Comparison of ENCODE assay signal across 17 cellular contexts in the genomic region with DNA sequence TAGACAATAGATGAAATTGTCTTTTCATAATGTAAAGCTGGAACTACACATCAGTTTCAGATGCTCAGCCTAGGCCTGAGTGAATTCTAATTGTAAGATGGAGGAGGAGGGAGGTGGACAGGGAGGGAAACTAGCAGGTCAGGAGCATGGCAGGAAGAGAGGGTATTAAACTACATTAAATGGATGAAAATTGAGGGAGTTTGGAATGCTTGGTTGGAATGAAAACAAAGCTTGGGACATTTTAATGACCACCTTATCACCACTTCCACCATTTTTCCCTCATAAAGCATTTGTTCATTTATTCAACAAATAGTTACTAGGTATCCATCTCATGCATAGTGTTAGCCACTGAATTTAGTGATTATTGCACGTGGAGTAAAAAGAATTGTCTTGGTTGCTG.
DNase-seq lines count a peak whose midpoint lies in the region; ATAC-seq, FAIRE-seq and TF ChIP-seq lines count a peak whose summit lies in the region.
"Had no signal": no experiment of that assay in that cellular context is flagged by ENCODE, and none has a peak within 500 bp of the region (broad histone marks: within the 10 kb centered on the region; RNA-seq: fewer than 3 reads in every experiment).

No MANE protein-coding gene starts in this region.

- peak overlapping the region in 3 of 4 experiments; percentile 8 to 51 (median 23); a peak in 2 of 8 replicates for H3K4me3 ChIP-seq in H1 (ENCODE audit: extremely low read depth in 1 of 4, insufficient read depth in 2 of 4, low read depth in 3 of 4, low read length in 4 of 4)
- H3K4me3 ChIP-seq: HAP-1, PC-9, SJSA1 had no signal

- TF ChIP-seq CTCF in H1 (IDR thresholded peaks at IDR 0.05; ENCODE audit: control extremely low read depth in 1 of 3, insufficient read depth in 1 of 3, low read depth in 1 of 3, low read length in 3 of 3): no peak
- TF ChIP-seq CTCF in nephron (IDR thresholded peaks at IDR 0.05; ENCODE audit: unreplicated experiment in 3 of 3): no peak

- H3K4me2 ChIP-seq in H1 (ENCODE audit: insufficient read depth in 1 of 2, low read depth in 2 of 2, low read length in 2 of 2): peak overlapping the region; percentile 27 to 62
- H3K4me2 ChIP-seq: PC-9 had no signal

- H2BK12ac ChIP-seq in H1 (ENCODE audit: low read depth, low read length): peak overlapping the region; percentile 94; the same call in 1 of the 2 replicates

- peak overlapping the region; percentile 93 for H4K5ac ChIP-seq in H1 (ENCODE audit: insufficient read length, low read depth, low read length)

- H2BK20ac ChIP-seq in H1 (ENCODE audit: low read length): peak overlapping the region; percentile 17

- H4K91ac ChIP-seq in H1 (replicated peaks; ENCODE audit: insufficient read length, low read length): peak overlapping the region; percentile 99

- no peaks in the 10 kb centered on the region for H3K9me3 Mint-ChIP-seq in nephron
- H3K9me3 Mint-ChIP-seq in activated CD4-positive, alpha-beta T cell treated with anti-CD3 and anti-CD28 coated beads for 36 hours (ENCODE audit: low read depth): no peaks in the 10 kb centered on the region

- H3K79me1 ChIP-seq in H1 (ENCODE audit: low read depth, low read length): no peaks in the 10 kb centered on the region

- WGBS in H1 (ENCODE audit: extremely low coverage in 1 of 2, insufficient coverage in 1 of 2, insufficient read length in 1 of 2, insufficient replicate concordance in 2 of 2, low coverage in 1 of 2, low lambda C conversion rate in 2 of 2, missing lambda C conversion rate in 1 of 2), 2 experiments: 0% methylated on average over 1 of the region's 1 CpG; no CpG with 5 or more reads in 1 of the 2 experiments

- FAIRE-seq in H1 (lab: Jason Lieb, UNC): no peak
- FAIRE-seq: A204.1, GM12892, HepG2 had no signal

- DNase-seq in NCI-H146 treated with DMSO at 0.1 percent for 48 hours (lab: John Stamatoyannopoulos, UW; ENCODE audit: unreplicated experiment) (peak; percentile 48), H1 (ENCODE audit: low read depth in 1 of 2, low spot score in 2 of 2) (no peak), EL (no peak)
- DNase-seq in activated CD4-positive, alpha-beta T cell treated with anti-CD3 and anti-CD28 coated beads for 36 hours: no peak
- DNase-seq: C1 segment of cervical spinal cord, DMS79 treated with DMSO at 0.1 percent for 48 hours, KG1, PC-9 had no signal

- H3K27me3 Mint-ChIP-seq in nephron (ENCODE audit: low read depth): peaks cover 4% of the 10 kb centered on the region
- no peaks in the 10 kb centered on the region for H3K27me3 Mint-ChIP-seq in activated CD4-positive, alpha-beta T cell treated with anti-CD3 and anti-CD28 coated beads for 36 hours

- H3K36me3 Mint-ChIP-seq in nephron (ENCODE audit: low read depth): peaks cover 10% of the 10 kb centered on the region
- peaks cover 10% of the 10 kb centered on the region for H3K36me3 Mint-ChIP-seq in activated CD4-positive, alpha-beta T cell treated with anti-CD3 and anti-CD28 coated beads for 36 hours (ENCODE audit: low read depth)

- TF ChIP-seq RAD21 in H1 (IDR thresholded peaks at IDR 0.05 in 1 of 2, conservative IDR thresholded peaks at IDR 0.05 in 1 of 2; ENCODE audit: low read depth in 2 of 2, low read length in 2 of 2): no peak

- no peak overlapping the region for H3K23ac ChIP-seq in H1 (ENCODE audit: insufficient read length)

- ATAC-seq in activated CD4-positive, alpha-beta T cell treated with anti-CD3 and anti-CD28 coated beads for 36 hours: no peak
- ATAC-seq in HG02884 (IDR thresholded peaks at IDR 0.05; ENCODE audit: unreplicated experiment) (no peak), GM19463 (IDR thresholded peaks at IDR 0.05; ENCODE audit: unreplicated experiment) (no peak)
- ATAC-seq: HepG2 had no signal

- no peak overlapping the region for H2AFZ ChIP-seq in H1 (ENCODE audit: low read length)
- H2AFZ ChIP-seq: PC-9 had no signal

- H3K14ac ChIP-seq in H1 (ENCODE audit: insufficient read length): no peak overlapping the region

- peak overlapping the region; percentile 91 for H3K4ac ChIP-seq in H1 (replicated peaks; ENCODE audit: insufficient read length, low read depth, low read length)

- H4K20me1 ChIP-seq in H1 (replicated peaks in 1 of 2; ENCODE audit: control insufficient read depth in 1 of 2, insufficient read depth in 2 of 2, low read length in 2 of 2): no peaks in the 10 kb centered on the region

- peak overlapping the region; percentile 98 for H2BK5ac ChIP-seq in H1 (ENCODE audit: low read depth, low read length)

- H3K4me1 ChIP-seq in ES-I3 (ENCODE audit: insufficient read depth, low read length) (peaks cover 29% of the 10 kb centered on the region), H1 (replicated peaks in 1 of 4; ENCODE audit: control insufficient read depth in 3 of 4, insufficient read depth in 4 of 4, low read length in 3 of 4) (peaks cover 8 to 25% (median 20%) of the 10 kb centered on the region in 4 experiments; a peak in 6 of 7 replicates)

- TF ChIP-seq POLR2A in H1 (IDR thresholded peaks at IDR 0.05; ENCODE audit: control extremely low read depth in 1 of 2, low read depth in 2 of 2, low read length in 2 of 2): no peak

- H3K18ac ChIP-seq in H1 (ENCODE audit: extremely low read depth, low read length): peak overlapping the region; percentile 89

- H3K36me3 ChIP-seq in ES-I3 (ENCODE audit: insufficient read depth, low read length) (no peaks in the 10 kb centered on the region), H1 (ENCODE audit: control insufficient read depth in 2 of 4, insufficient read depth in 4 of 4, low read length in 3 of 4) (no peaks in the 10 kb centered on the region)
- H3K36me3 ChIP-seq: HAP-1, SJSA1 had no signal

- H3K9ac ChIP-seq in ES-I3 (ENCODE audit: low read depth, low read length) (peak overlapping the region; percentile 7), H1 (replicated peaks in 1 of 4; ENCODE audit: extremely low read depth in 1 of 4, low read depth in 3 of 4, low read length in 3 of 4) (peak overlapping the region in 1 of 4 experiments; percentile 16; a peak in 1 of 7 replicates)

- intact Hi-C loops in activated CD4-positive, alpha-beta T cell treated with anti-CD3 and anti-CD28 coated beads for 36 hours (cut with DNase I, micrococcal nuclease): no loop called here

- H2BK120ac ChIP-seq in H1 (replicated peaks; ENCODE audit: low read depth, low read length): peak overlapping the region; percentile 95

- TF ChIP-seq EP300 in H1 (IDR thresholded peaks at IDR 0.05; ENCODE audit: borderline replicate concordance in 1 of 2, low read depth in 2 of 2, low read length in 2 of 2): no peak

- H2AK5ac ChIP-seq in H1 (ENCODE audit: low read depth, low read length): peak overlapping the region; percentile 76; the same call in 1 of the 2 replicates

- peaks cover 22% of the 10 kb centered on the region for H3K4me1 Mint-ChIP-seq in nephron
- H3K4me1 Mint-ChIP-seq in activated CD4-positive, alpha-beta T cell treated with anti-CD3 and anti-CD28 coated beads for 36 hours: no peaks in the 10 kb centered on the region

- H3K79me2 ChIP-seq in H1 (ENCODE audit: control insufficient read depth in 1 of 2, insufficient read depth in 2 of 2, low read length in 2 of 2): peaks cover 0 to 4% of the 10 kb centered on the region in 2 experiments; a peak in 1 of 4 replicates

- no peaks in the 10 kb centered on the region for H3K27me3 ChIP-seq in H1 (replicated peaks in 1 of 4; ENCODE audit: control insufficient read depth in 3 of 4, extremely low read depth in 1 of 4, insufficient read depth in 3 of 4, low read length in 3 of 4)
- H3K27me3 ChIP-seq: SJSA1 had no signal

- CTCF ChIA-PET in H1 (lab: Charles Lee; ENCODE audit: partially characterized antibody): interaction anchor here (1.0 kb wide), 1 partner anchor 108 kb away, joined by 3 read pairs; no protein-coding TSS in a partner anchor
- CTCF ChIA-PET in activated CD4-positive, alpha-beta T cell treated with anti-CD3 and anti-CD28 coated beads for 36 hours (lab: Charles Lee): no interaction called here

- POLR2A ChIA-PET in H1 (lab: Charles Lee; ENCODE audit: partially characterized antibody): interaction anchor here (1.0 to 3.6 kb wide), 13 partner anchors 8 to 1139 kb away, joined by 3 to 31 read pairs (median 5); partner anchors contain the start of genes CFAP61, CRNKL1 and KIZ
- POLR2A ChIA-PET in activated CD4-positive, alpha-beta T cell treated with anti-CD3 and anti-CD28 coated beads for 36 hours (lab: Charles Lee): no interaction called here

- H2BK15ac ChIP-seq in H1 (ENCODE audit: low read length): no peak overlapping the region

- peak overlapping the region; percentile 86 for H3K27ac ChIP-seq in H1 (ENCODE audit: low read depth, low read length)
- H3K27ac ChIP-seq: PC-9, SJSA1 had no signal

- no peaks in the 10 kb centered on the region for H3K9me3 ChIP-seq in ES-I3 (ENCODE audit: control insufficient read depth, insufficient read depth, low read length)
- H3K9me3 ChIP-seq in H1 (ENCODE audit: insufficient read depth in 2 of 2, low read depth in 1 of 2, low read length in 1 of 2): no peaks in the 10 kb centered on the region
- H3K9me3 ChIP-seq: HAP-1, SJSA1 had no signal

- no peak overlapping the region for H3K4me3 Mint-ChIP-seq in nephron
- H3K4me3 Mint-ChIP-seq in activated CD4-positive, alpha-beta T cell treated with anti-CD3 and anti-CD28 coated beads for 36 hours: no peak overlapping the region

- H3K23me2 ChIP-seq in H1 (ENCODE audit: low read depth, low read length): no peaks in the 10 kb centered on the region

- no peak overlapping the region for H4K8ac ChIP-seq in H1 (ENCODE audit: extremely low read depth, insufficient read depth, low read length)

- peak overlapping the region; percentile 55 for H3K56ac ChIP-seq in H1 (replicated peaks; ENCODE audit: insufficient read length, low read depth, low read length)

- H3K27ac Mint-ChIP-seq in nephron: peak overlapping the region in 2 of 3 experiments; percentile 2 to 59
- H3K27ac Mint-ChIP-seq in activated CD4-positive, alpha-beta T cell treated with anti-CD3 and anti-CD28 coated beads for 36 hours: no peak overlapping the region

TF ChIP-seq in H1, 55 proteins besides CTCF, POLR2A, EP300 and RAD21:
- TF ChIP-seq TAF1 (IDR thresholded peaks at IDR 0.05; ENCODE audit: low read depth, low read length) (no peak), ZNF274 (IDR thresholded peaks at IDR 0.05; ENCODE audit: borderline replicate concordance, extremely low read depth, low read length) (no peak), NANOG (IDR thresholded peaks at IDR 0.05; ENCODE audit: insufficient read depth, low read depth, low read length, poor library complexity, severe bottlenecking) (no peak), SP1 (IDR thresholded peaks at IDR 0.05; ENCODE audit: low read depth, low read length) (no peak)
